In the genomic region with DNA sequence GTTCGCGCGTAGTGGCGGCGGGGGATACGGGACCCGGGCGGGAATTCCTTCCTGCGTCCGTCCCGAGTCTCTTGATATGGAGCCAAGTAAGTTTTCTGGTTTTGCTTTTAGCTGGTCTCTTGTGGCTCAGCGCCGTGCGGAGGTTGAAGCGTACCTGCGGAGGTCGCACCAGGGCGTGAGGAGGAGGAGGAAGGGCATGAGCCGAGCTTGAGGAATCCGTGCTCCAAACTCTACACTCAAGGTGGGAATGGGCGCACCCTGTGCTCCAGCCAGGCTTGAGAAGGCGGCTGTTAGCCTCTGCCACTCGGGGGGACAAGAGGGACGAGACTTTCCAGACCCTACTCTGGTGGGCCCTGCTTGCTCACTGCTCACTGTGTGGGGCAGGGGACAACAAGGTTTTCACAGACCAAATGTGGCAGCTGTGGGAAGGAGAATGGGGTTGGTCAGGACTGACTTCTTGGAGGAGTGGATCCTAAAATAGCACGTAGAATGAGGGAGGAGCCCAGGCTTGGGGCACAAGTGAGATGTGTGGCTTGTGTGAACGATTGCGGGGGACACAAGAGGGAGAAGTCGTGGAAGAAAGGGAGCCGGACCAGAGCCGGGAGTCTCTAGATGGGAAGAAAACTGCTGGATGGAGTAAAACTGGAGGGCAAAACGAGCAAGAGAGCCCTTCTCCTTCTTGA, we compare ENCODE assay signal across 8 cellular contexts. TPM values are rescaled to one million over a fixed set of nuclear protein-coding genes. Genes with fewer than 3 reads are reported as not detected.
DNase-seq lines count a peak whose midpoint lies in the region; ATAC-seq, FAIRE-seq and TF ChIP-seq lines count a peak whose summit lies in the region.

No MANE protein-coding gene starts in this region.

- H3K27ac ChIP-seq in right atrium auricular region (peak overlapping the region; percentile 86 to 89), keratinocyte (ENCODE audit: control insufficient read depth, insufficient read depth, low read length) (peak overlapping the region; percentile 95), thyroid gland (peak overlapping the region; percentile 90 to 95 (median 93))

- H2AFZ ChIP-seq in keratinocyte (ENCODE audit: control insufficient read depth, low read length): peak overlapping the region; percentile 91

- DNase-seq in right atrium auricular region (ENCODE audit: low spot score) (no peak), Right ventricle myocardium superior (no peak), keratinocyte (ENCODE audit: low read depth, low spot score) (no peak), thyroid gland (no peak), NCI-H524 (lab: John Stamatoyannopoulos, UW) (no peak), T1000 (lab: John Stamatoyannopoulos, UW) (no peak)
- DNase-seq in activated naive CD4-positive, alpha-beta T cell treated with anti-CD3 and anti-CD28 coated beads, Interleukin-2, amount 50 U/mL, for 72 hours (ENCODE audit: low spot score in 2 of 2): peak in 1 of 2 donors; percentile 50

- WGBS in thyroid gland, 2 donors: 4 to 8% methylated on average over 15 to 30 of the region's 31 CpGs

- H3K9me1 ChIP-seq in keratinocyte (ENCODE audit: control insufficient read depth, extremely low read depth, insufficient read depth, low read length): no peaks in the 10 kb centered on the region

- peaks cover 3% of the 10 kb centered on the region for H4K20me1 ChIP-seq in keratinocyte (ENCODE audit: control insufficient read depth, extremely low read depth, insufficient read depth, low read length)

- TF ChIP-seq CTCF in right atrium auricular region (IDR thresholded peaks at IDR 0.05) (no peak), keratinocyte (optimal IDR thresholded peaks at IDR 0.05 in 1 of 3, IDR thresholded peaks at IDR 0.05 in 1 of 3, conservative IDR thresholded peaks at IDR 0.05 in 1 of 3; ENCODE audit: extremely low read depth in 1 of 3, insufficient read depth in 2 of 3, low read length in 3 of 3) (no peak), thyroid gland (IDR thresholded peaks at IDR 0.05) (no peak)

- H3K27ac Mint-ChIP-seq in activated naive CD4-positive, alpha-beta T cell treated with anti-CD3 and anti-CD28 coated beads, Interleukin-2, amount 50 U/mL, for 72 hours: peak overlapping the region; percentile 97 to 99

- dilution Hi-C loops in keratinocyte (cut with MboI; ENCODE audit: extremely low pct_ligation_motif_present, low sequenced_read_pairs): no loop called here

- H3K4me3 ChIP-seq in right atrium auricular region (peak overlapping the region; percentile 93 to 95), keratinocyte (ENCODE audit: control insufficient read depth in 2 of 3, extremely low read depth in 1 of 3, insufficient read depth in 2 of 3, low read depth in 1 of 3, low read length in 3 of 3) (peak overlapping the region; percentile 82 to 98 (median 98)), thyroid gland (replicated peaks in 1 of 3) (peak overlapping the region; percentile 31 to 97 (median 72))

- H3K4me1 ChIP-seq in right atrium auricular region: peaks cover 0 to 42% of the 10 kb centered on the region in 2 donors
- H3K4me1 ChIP-seq in keratinocyte (ENCODE audit: control insufficient read depth, extremely low read depth, insufficient read depth, low read length): peaks cover 15% of the 10 kb centered on the region
- H3K4me1 ChIP-seq in thyroid gland: peaks cover 31 to 40% of the 10 kb centered on the region in 2 donors

- no peaks in the 10 kb centered on the region for H3K9me3 ChIP-seq in right atrium auricular region
- no peaks in the 10 kb centered on the region for H3K9me3 ChIP-seq in keratinocyte (ENCODE audit: control insufficient read depth, low read depth, low read length)
- no peaks in the 10 kb centered on the region for H3K9me3 ChIP-seq in thyroid gland

- H3K9ac ChIP-seq in keratinocyte (ENCODE audit: control insufficient read depth, extremely low read depth, insufficient read depth, low read length): peak overlapping the region; percentile 93

- FAIRE-seq in keratinocyte (lab: Jason Lieb, UNC): no peak

- H3K36me3 ChIP-seq in right atrium auricular region (peaks cover 22% of the 10 kb centered on the region), keratinocyte (ENCODE audit: control insufficient read depth in 2 of 2, extremely low read depth in 1 of 2, insufficient read depth in 2 of 2, low read length in 2 of 2) (peaks cover 7 to 26% of the 10 kb centered on the region in 2 experiments), thyroid gland (peaks cover 3 to 5% of the 10 kb centered on the region in 2 donors)

- no peak for TF ChIP-seq POLR2A in thyroid gland (IDR thresholded peaks at IDR 0.05)

- ATAC-seq in Right ventricle myocardium superior (ENCODE audit: poor library complexity) (no peak), GM18502 (IDR thresholded peaks at IDR 0.05; ENCODE audit: poor library complexity, unreplicated experiment) (no peak)
- ATAC-seq in activated naive CD4-positive, alpha-beta T cell treated with anti-CD3 and anti-CD28 coated beads, Interleukin-2, amount 50 U/mL, for 72 hours: peak in 1 of 2 donors; percentile 1

- no peaks in the 10 kb centered on the region for H3K9me3 Mint-ChIP-seq in activated naive CD4-positive, alpha-beta T cell treated with anti-CD3 and anti-CD28 coated beads, Interleukin-2, amount 50 U/mL, for 72 hours

- H3K4me2 ChIP-seq in keratinocyte (ENCODE audit: control insufficient read depth, extremely low read depth, insufficient read depth, low read depth, low read length): peak overlapping the region; percentile 70

- H3K36me3 Mint-ChIP-seq in activated naive CD4-positive, alpha-beta T cell treated with anti-CD3 and anti-CD28 coated beads, Interleukin-2, amount 50 U/mL, for 72 hours: peaks cover 27 to 32% of the 10 kb centered on the region in 2 donors

- no peaks in the 10 kb centered on the region for H3K27me3 ChIP-seq in right atrium auricular region
- peaks cover 3% of the 10 kb centered on the region for H3K27me3 ChIP-seq in keratinocyte (ENCODE audit: control insufficient read depth, extremely low read depth, insufficient read depth, low read length)
- no peaks in the 10 kb centered on the region for H3K27me3 ChIP-seq in thyroid gland

- peaks cover 54% of the 10 kb centered on the region for H3K79me2 ChIP-seq in keratinocyte (ENCODE audit: control insufficient read depth, insufficient read depth, low read length)

- intact Hi-C loops in Right ventricle myocardium superior (cut with DNase I): no loop called here
- intact Hi-C loops in thyroid gland (cut with DNase I): no loop called here

RNA-seq across cellular contexts. Expression of a gene that starts 0.6 kb away (rescaled TPM):
- total RNA-seq in right atrium auricular region: 10 to 100 TPM; 26.8 to 36.9 TPM
- total RNA-seq in Right ventricle myocardium superior: 23.5 TPM
- total RNA-seq in activated naive CD4-positive, alpha-beta T cell treated with anti-CD3 and anti-CD28 coated beads, Interleukin-2, amount 50 U/mL, for 72 hours: 10 to 100 TPM; 28.5 to 46.8 TPM
- polyA plus RNA-seq in keratinocyte: 62.7 to 74.7 TPM (median 73.9 TPM) in 3 replicates
- 30.9 TPM for polyA plus RNA-seq in keratinocyte (2011; ENCODE audit: low read depth)
- 35.6 and 61.0 TPM in 2 replicates for polyA plus RNA-seq in keratinocyte (2011; cell fraction: cytosol; rRNA removed)
- 47.2 and 55.1 TPM in 2 replicates for polyA plus RNA-seq in keratinocyte (2011; cell fraction: nucleus; rRNA removed)
- 60.2 and 62.9 TPM in 2 replicates for polyA plus RNA-seq in keratinocyte (2012; ENCODE audit: low replicate concordance)
- polyA minus RNA-seq in keratinocyte: 40.1 to 101 TPM (median 51.2 TPM) in 3 replicates
- 32.6 TPM for polyA minus RNA-seq in keratinocyte (2011; cell fraction: cytosol; rRNA and poly(A)+ RNA removed)
- 18.0 and 19.2 TPM in 2 replicates for polyA minus RNA-seq in keratinocyte (2011; cell fraction: nucleus; rRNA and poly(A)+ RNA removed)
- total RNA-seq in thyroid gland: 10 to 100 TPM; 40.7 to 61.1 (median 48.0) TPM

RNA-seq across cellular contexts. Expression of a gene that starts 9.1 kb away (rescaled TPM):
- total RNA-seq in right atrium auricular region (1 to 10 TPM in 1 of 2 donors, under 1 TPM in 1; 0.44 to 3.2 TPM), Right ventricle myocardium superior (0.35 TPM), thyroid gland (under 1 TPM in 1 of 4 donors, not detected in 3; 0.67 TPM)
- not detected for total RNA-seq in activated naive CD4-positive, alpha-beta T cell treated with anti-CD3 and anti-CD28 coated beads, Interleukin-2, amount 50 U/mL, for 72 hours
- not detected in 3 replicates for polyA plus RNA-seq in keratinocyte
- polyA plus RNA-seq in keratinocyte (2011; ENCODE audit: low read depth): not detected
- not detected in 2 replicates for polyA plus RNA-seq in keratinocyte (2011; cell fraction: cytosol; rRNA removed)
- polyA plus RNA-seq in keratinocyte (2011; cell fraction: nucleus; rRNA removed): not detected in 2 replicates
- not detected in 2 replicates for polyA plus RNA-seq in keratinocyte (2012; ENCODE audit: low replicate concordance)
- polyA minus RNA-seq in keratinocyte: not detected in 3 replicates
- not detected for polyA minus RNA-seq in keratinocyte (2011; cell fraction: cytosol; rRNA and poly(A)+ RNA removed)
- not detected in 2 replicates for polyA minus RNA-seq in keratinocyte (2011; cell fraction: nucleus; rRNA and poly(A)+ RNA removed)

RNA-seq across cellular contexts. Expression of a gene that starts 19.1 kb away (rescaled TPM):
- 100 to 1,000 TPM; 150 to 238 TPM for total RNA-seq in right atrium auricular region
- 46.1 TPM for total RNA-seq in Right ventricle myocardium superior
- total RNA-seq in activated naive CD4-positive, alpha-beta T cell treated with anti-CD3 and anti-CD28 coated beads, Interleukin-2, amount 50 U/mL, for 72 hours: 10 to 100 TPM; 29.8 to 76.0 TPM
- polyA plus RNA-seq in keratinocyte: 0.69 to 7.8 TPM (median 3.9 TPM) in 3 replicates
- 0.72 TPM for polyA plus RNA-seq in keratinocyte (2011; ENCODE audit: low read depth)
- polyA plus RNA-seq in keratinocyte (2011; cell fraction: cytosol; rRNA removed): 1.0 and 2.7 TPM in 2 replicates
- polyA plus RNA-seq in keratinocyte (2011; cell fraction: nucleus; rRNA removed): 54.7 and 94.3 TPM in 2 replicates
- 0.70 and 5.4 TPM in 2 replicates for polyA plus RNA-seq in keratinocyte (2012; ENCODE audit: low replicate concordance)
- 0.95 to 9.3 TPM (median 5.6 TPM) in 3 replicates for polyA minus RNA-seq in keratinocyte
- polyA minus RNA-seq in keratinocyte (2011; cell fraction: cytosol; rRNA and poly(A)+ RNA removed): 7.7 TPM
- 45.2 and 46.1 TPM in 2 replicates for polyA minus RNA-seq in keratinocyte (2011; cell fraction: nucleus; rRNA and poly(A)+ RNA removed)
- total RNA-seq in thyroid gland: 100 to 1,000 TPM in 1 of 4 donors, 10 to 100 TPM in 3; 46.3 to 156 (median 83.5) TPM
